17 cellular contexts compared by ENCODE assay signal in the genomic region with DNA sequence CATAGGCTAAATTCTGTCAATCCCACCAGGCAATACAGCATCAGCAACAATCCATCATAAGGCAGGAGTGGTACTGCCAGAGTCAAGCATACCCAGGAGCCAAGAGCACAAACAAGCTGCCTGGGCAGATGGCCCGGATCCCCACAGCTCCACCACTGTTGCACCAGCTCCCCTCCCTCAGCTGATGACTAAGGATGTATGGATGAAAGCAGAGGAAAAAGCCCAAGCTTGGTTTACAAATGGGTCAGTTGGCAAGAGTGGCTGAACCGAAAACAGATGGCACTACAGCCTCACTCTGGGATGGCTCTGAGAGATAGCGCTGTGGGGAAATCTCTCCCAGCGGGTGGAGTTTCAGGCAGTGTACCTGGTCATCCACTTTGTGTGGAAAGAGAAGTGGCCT. TPM values are rescaled to one million over a fixed set of nuclear protein-coding genes. Genes with fewer than 3 reads are reported as not detected.
DNase-seq lines count a peak whose midpoint lies in the region; ATAC-seq and TF ChIP-seq lines count a peak whose summit lies in the region.
"Had no signal": no experiment of that assay in that cellular context is flagged by ENCODE, and none has a peak within 500 bp of the region (broad histone marks: within the 10 kb centered on the region; RNA-seq: fewer than 3 reads in every experiment).

No MANE protein-coding gene starts in this region.

- no peak for ATAC-seq in sciatic nerve
- ATAC-seq in GM19328 (IDR thresholded peaks at IDR 0.05; ENCODE audit: unreplicated experiment), result no peak
- ATAC-seq: HCT116 had no signal

- no peaks in the 10 kb centered on the region for H3K9me3 Mint-ChIP-seq in activated CD4-positive, alpha-beta T cell treated with anti-CD3 and anti-CD28 coated beads, Interleukin-2, amount 10 ng/mL, durations not matched to agents 24 days and 14 days
- H3K9me3 Mint-ChIP-seq in activated CD4-positive, alpha-beta T cell treated with anti-CD3 and anti-CD28 coated beads, Interleukin-2, amount 10 ng/mL, durations not matched to agents 7 days and 5 days, result no peaks in the 10 kb centered on the region

- CTCF ChIA-PET in activated CD4-positive, alpha-beta T cell treated with anti-CD3 and anti-CD28 coated beads, Interleukin-2, amount 10 ng/mL, durations not matched to agents 7 days and 5 days (lab: Charles Lee), result interaction anchor here (0.5 to 1.3 kb wide), 2 partner anchors 10 to 88 kb away, joined by 3 read pairs; no protein-coding TSS in a partner anchor

- no peak overlapping the region for H3K4me3 Mint-ChIP-seq in activated CD4-positive, alpha-beta T cell treated with anti-CD3 and anti-CD28 coated beads, Interleukin-2, amount 10 ng/mL, durations not matched to agents 24 days and 14 days
- H3K4me3 Mint-ChIP-seq in activated CD4-positive, alpha-beta T cell treated with anti-CD3 and anti-CD28 coated beads, Interleukin-2, amount 10 ng/mL, durations not matched to agents 7 days and 5 days, result no peak overlapping the region

- H3K27me3 Mint-ChIP-seq in activated CD4-positive, alpha-beta T cell treated with anti-CD3 and anti-CD28 coated beads, Interleukin-2, amount 10 ng/mL, durations not matched to agents 24 days and 14 days, result no peaks in the 10 kb centered on the region
- no peaks in the 10 kb centered on the region for H3K27me3 Mint-ChIP-seq in activated CD4-positive, alpha-beta T cell treated with anti-CD3 and anti-CD28 coated beads, Interleukin-2, amount 10 ng/mL, durations not matched to agents 7 days and 5 days

- H3K27ac Mint-ChIP-seq in activated CD4-positive, alpha-beta T cell treated with anti-CD3 and anti-CD28 coated beads, Interleukin-2, amount 10 ng/mL, durations not matched to agents 24 days and 14 days, result no peak overlapping the region
- H3K27ac Mint-ChIP-seq in activated CD4-positive, alpha-beta T cell treated with anti-CD3 and anti-CD28 coated beads, Interleukin-2, amount 10 ng/mL, durations not matched to agents 7 days and 5 days, result no peak overlapping the region

- POLR2A ChIA-PET in activated CD4-positive, alpha-beta T cell treated with anti-CD3 and anti-CD28 coated beads, Interleukin-2, amount 10 ng/mL, durations not matched to agents 7 days and 5 days (lab: Charles Lee), result no interaction called here

- H3K27ac ChIP-seq in dorsolateral prefrontal cortex, result peak overlapping the region in 22 of 59 donors; percentile 5 to 82 (median 42)
- H3K27ac ChIP-seq: Peyer's patch had no signal

- H3K4me1 Mint-ChIP-seq in activated CD4-positive, alpha-beta T cell treated with anti-CD3 and anti-CD28 coated beads, Interleukin-2, amount 10 ng/mL, durations not matched to agents 24 days and 14 days, result no peaks in the 10 kb centered on the region
- H3K4me1 Mint-ChIP-seq in activated CD4-positive, alpha-beta T cell treated with anti-CD3 and anti-CD28 coated beads, Interleukin-2, amount 10 ng/mL, durations not matched to agents 7 days and 5 days, result no peaks in the 10 kb centered on the region

- intact Hi-C loops in activated CD4-positive, alpha-beta T cell treated with anti-CD3 and anti-CD28 coated beads, Interleukin-2, amount 10 ng/mL, durations not matched to agents 24 days and 14 days (cut with micrococcal nuclease), result no loop called here
- intact Hi-C loops in dorsolateral prefrontal cortex (cut with DNase I), result no loop called here
- intact Hi-C loops in sciatic nerve (cut with DNase I), result no loop called here

- peaks cover 65% of the 10 kb centered on the region for H3K36me3 Mint-ChIP-seq in activated CD4-positive, alpha-beta T cell treated with anti-CD3 and anti-CD28 coated beads, Interleukin-2, amount 10 ng/mL, durations not matched to agents 24 days and 14 days (ENCODE audit: low read depth)
- peaks cover 57% of the 10 kb centered on the region for H3K36me3 Mint-ChIP-seq in activated CD4-positive, alpha-beta T cell treated with anti-CD3 and anti-CD28 coated beads, Interleukin-2, amount 10 ng/mL, durations not matched to agents 7 days and 5 days (ENCODE audit: low read depth)

- H3K27me3 ChIP-seq in dorsolateral prefrontal cortex, result no peaks in the 10 kb centered on the region
- H3K27me3 ChIP-seq: Peyer's patch had no signal

- TF ChIP-seq CTCF in dorsolateral prefrontal cortex (IDR thresholded peaks at IDR 0.05 in 54 of 56, conservative IDR thresholded peaks at IDR 0.05 in 2 of 56; ENCODE audit: low read depth in 1 of 56, partially characterized antibody in 56 of 56), result no peak

- peak; percentile 30 for DNase-seq in activated CD4-positive, alpha-beta T cell treated with anti-CD3 and anti-CD28 coated beads, Interleukin-2, amount 10 ng/mL, durations not matched to agents 24 days and 14 days
- DNase-seq in activated CD4-positive, alpha-beta T cell treated with anti-CD3 and anti-CD28 coated beads, Interleukin-2, amount 10 ng/mL, durations not matched to agents 7 days and 5 days, result no peak
- DNase-seq in dorsolateral prefrontal cortex, result peak in 9 of 10 donors; percentile 30 to 86 (median 75)
- peak; percentile 48 for DNase-seq in middle frontal gyrus (ENCODE audit: extremely low spot score, low spot score)
- no peak for DNase-seq in sciatic nerve (ENCODE audit: low spot score)
- DNase-seq in stimulated activated CD4-positive, alpha-beta T cell treated with anti-CD3 and anti-CD28 coated beads, Interleukin-4, amount 100 ng/mL, for 4 hours, result no peak
- no peak for DNase-seq in KG1 (lab: John Stamatoyannopoulos, UW)
- DNase-seq: Calu3, DMS79 treated with DMSO at 0.1 percent for 48 hours, GDM1, NCI-H1436 treated with DMSO at 0.1 percent for 48 hours, NCI-H510A, Peyer's patch, Right ventricle myocardium superior, SK-N-SH had no signal

- H3K4me3 ChIP-seq in dorsolateral prefrontal cortex, result no peak overlapping the region
- H3K4me3 ChIP-seq: Peyer's patch had no signal

RNA-seq across cellular contexts. Expression of gene DROSHA, which starts 29.4 kb away (rescaled TPM):
- 86.5 and 88.7 TPM in 2 replicates for total RNA-seq in activated CD4-positive, alpha-beta T cell treated with anti-CD3 and anti-CD28 coated beads, Interleukin-2, amount 10 ng/mL, durations not matched to agents 24 days and 14 days
- 10 to 100 TPM; 76.7 to 80.7 TPM for total RNA-seq in activated CD4-positive, alpha-beta T cell treated with anti-CD3 and anti-CD28 coated beads, Interleukin-2, amount 10 ng/mL, durations not matched to agents 7 days and 5 days
- total RNA-seq in dorsolateral prefrontal cortex (100 to 1,000 TPM in 18 of 120 experiments, 10 to 100 TPM in 102; 59.1 to 123 (median 84.0) TPM), sciatic nerve (69.8 TPM)

RNA-seq across cellular contexts. Expression of gene C5orf22, which starts 29.6 kb away (rescaled TPM):
- total RNA-seq in activated CD4-positive, alpha-beta T cell treated with anti-CD3 and anti-CD28 coated beads, Interleukin-2, amount 10 ng/mL, durations not matched to agents 24 days and 14 days, result 34.2 and 37.7 TPM in 2 replicates
- total RNA-seq in activated CD4-positive, alpha-beta T cell treated with anti-CD3 and anti-CD28 coated beads, Interleukin-2, amount 10 ng/mL, durations not matched to agents 7 days and 5 days, result 10 to 100 TPM; 25.2 to 32.6 TPM
- total RNA-seq in dorsolateral prefrontal cortex (10 to 100 TPM; 15.8 to 52.3 (median 34.5) TPM), sciatic nerve (19.7 TPM)

Comparison
In these comparisons a context has a peak if more than half of its experiments do, and no peak if none do; other contexts are left out.
1. DNase-seq: peak in activated CD4-positive, alpha-beta T cell treated with anti-CD3 and anti-CD28 coated beads, Interleukin-2, amount 10 ng/mL, durations not matched to agents 24 days and 14 days (single experiment), dorsolateral prefrontal cortex (9 of 10) and middle frontal gyrus (single experiment); none in activated CD4-positive, alpha-beta T cell treated with anti-CD3 and anti-CD28 coated beads, Interleukin-2, amount 10 ng/mL, durations not matched to agents 7 days and 5 days (single experiment), sciatic nerve (single experiment), stimulated activated CD4-positive, alpha-beta T cell treated with anti-CD3 and anti-CD28 coated beads, Interleukin-4, amount 100 ng/mL, for 4 hours (0 of 2) and KG1 (single experiment).